Comparison of ENCODE assay signal across 17 cellular contexts in genomic region chr5:133370904-133371303, GRCh38.
DNase-seq lines count a peak whose midpoint lies in the region; ATAC-seq, FAIRE-seq and TF ChIP-seq lines count a peak whose summit lies in the region.
"Had no signal": no experiment of that assay in that cellular context is flagged by ENCODE, and none has a peak within 500 bp of the region (broad histone marks: within the 10 kb centered on the region; RNA-seq: fewer than 3 reads in every experiment).

No MANE protein-coding gene starts in this region.

- no peak overlapping the region for H2BK20ac ChIP-seq in H1 (ENCODE audit: low read length)

- H3K9me3 ChIP-seq in right atrium auricular region, result no peaks in the 10 kb centered on the region
- H3K9me3 ChIP-seq in H1 (ENCODE audit: insufficient read depth in 2 of 2, low read depth in 1 of 2, low read length in 1 of 2), result no peaks in the 10 kb centered on the region
- H3K9me3 ChIP-seq: Peyer's patch had no signal

- H3K14ac ChIP-seq in H1 (ENCODE audit: insufficient read length), result no peak overlapping the region

- H3K4me1 ChIP-seq in right atrium auricular region (peaks cover 0 to 14% of the 10 kb centered on the region in 2 donors), H1 (replicated peaks in 1 of 4; ENCODE audit: control insufficient read depth in 3 of 4, insufficient read depth in 4 of 4, low read length in 3 of 4) (peaks cover 0 to 7% (median 4%) of the 10 kb centered on the region in 4 experiments; a peak in 5 of 7 replicates)
- H3K4me1 ChIP-seq: Peyer's patch had no signal

- H3K27me3 Mint-ChIP-seq in activated T-cell treated with anti-CD3 and anti-CD28 coated beads, Interleukin-2, amount 50 U/mL, for 4 hours (ENCODE audit: low read depth), result peaks cover 12% of the 10 kb centered on the region

- H3K9me3 Mint-ChIP-seq in activated T-cell treated with anti-CD3 and anti-CD28 coated beads, Interleukin-2, amount 50 U/mL, for 4 hours, result no peaks in the 10 kb centered on the region

- POLR2A ChIA-PET in H1 (lab: Charles Lee; ENCODE audit: partially characterized antibody), result no interaction called here

- CTCF ChIA-PET in H1 (lab: Charles Lee; ENCODE audit: partially characterized antibody), result interaction anchor here (0.9 to 1.7 kb wide), 4 partner anchors 16 to 123 kb away, joined by 3 to 4 read pairs (median 4); no protein-coding TSS in a partner anchor

- H3K27me3 ChIP-seq in right atrium auricular region (no peaks in the 10 kb centered on the region), H1 (replicated peaks in 1 of 4; ENCODE audit: control insufficient read depth in 3 of 4, extremely low read depth in 1 of 4, insufficient read depth in 3 of 4, low read length in 3 of 4) (no peaks in the 10 kb centered on the region; a peak in 4 of 7 replicates)
- H3K27me3 ChIP-seq: Peyer's patch had no signal

- no peak overlapping the region for H3K4me3 Mint-ChIP-seq in activated T-cell treated with anti-CD3 and anti-CD28 coated beads, Interleukin-2, amount 50 U/mL, for 4 hours
- H3K4me3 Mint-ChIP-seq: CD4-positive, alpha-beta T cell had no signal

- TF ChIP-seq POLR2A in H1 (IDR thresholded peaks at IDR 0.05; ENCODE audit: control extremely low read depth in 1 of 2, low read depth in 2 of 2, low read length in 2 of 2), result no peak

- intact Hi-C loops in left cardiac atrium (cut with DNase I), result no loop called here

- ATAC-seq in left cardiac atrium, result no peak
- ATAC-seq in activated T-cell treated with anti-CD3 and anti-CD28 coated beads, Interleukin-2, amount 50 U/mL, for 4 hours, result no peak
- ATAC-seq: K562 had no signal

- peak; percentile 44 for DNase-seq in right atrium auricular region (ENCODE audit: low spot score)
- no peak for DNase-seq in left cardiac atrium
- no peak for DNase-seq in H1 (ENCODE audit: low read depth in 1 of 2, low spot score in 2 of 2)
- peak; percentile 81 for DNase-seq in mesenteric fat pad (ENCODE audit: low spot score)
- no peak for DNase-seq in SIG-M5 (lab: John Stamatoyannopoulos, UW)
- DNase-seq in T1000 (lab: John Stamatoyannopoulos, UW), result no peak
- DNase-seq in activated T-cell treated with anti-CD3 and anti-CD28 coated beads, Interleukin-2, amount 50 U/mL, for 4 hours, result no peak
- DNase-seq: AML-193; CD4-positive, alpha-beta T cell; NCI-H446 treated with DMSO at 0.1 percent for 48 hours; NCI-H774; Peyer's patch; SHP77 treated with DMSO at 0.1 percent for 48 hours had no signal

- H2AK5ac ChIP-seq in H1 (ENCODE audit: low read depth, low read length), result no peak overlapping the region

- H3K4ac ChIP-seq in H1 (replicated peaks; ENCODE audit: insufficient read length, low read depth, low read length), result no peak overlapping the region

- no peaks in the 10 kb centered on the region for H3K36me3 Mint-ChIP-seq in activated T-cell treated with anti-CD3 and anti-CD28 coated beads, Interleukin-2, amount 50 U/mL, for 4 hours (ENCODE audit: insufficient read depth)

- no peak overlapping the region for H2AFZ ChIP-seq in H1 (ENCODE audit: low read length)

- H3K36me3 ChIP-seq in right atrium auricular region (no peaks in the 10 kb centered on the region), H1 (ENCODE audit: control insufficient read depth in 2 of 4, insufficient read depth in 4 of 4, low read length in 3 of 4) (no peaks in the 10 kb centered on the region)
- H3K36me3 ChIP-seq: Peyer's patch had no signal

- H3K23me2 ChIP-seq in H1 (ENCODE audit: low read depth, low read length), result no peaks in the 10 kb centered on the region

- FAIRE-seq in H1 (lab: Jason Lieb, UNC), result no peak
- FAIRE-seq: G401.6, GM12891, K562 had no signal

- no peak overlapping the region for H4K5ac ChIP-seq in H1 (ENCODE audit: insufficient read length, low read depth, low read length)

- H2BK15ac ChIP-seq in H1 (ENCODE audit: low read length), result no peak overlapping the region

- H3K4me3 ChIP-seq in right atrium auricular region, result no peak overlapping the region
- H3K4me3 ChIP-seq in H1 (ENCODE audit: extremely low read depth in 1 of 4, insufficient read depth in 2 of 4, low read depth in 3 of 4, low read length in 4 of 4), result no peak overlapping the region
- H3K4me3 ChIP-seq: K562, Peyer's patch had no signal

- no peaks in the 10 kb centered on the region for H4K20me1 ChIP-seq in H1 (replicated peaks in 1 of 2; ENCODE audit: control insufficient read depth in 1 of 2, insufficient read depth in 2 of 2, low read length in 2 of 2)

- H4K8ac ChIP-seq in H1 (ENCODE audit: extremely low read depth, insufficient read depth, low read length), result no peak overlapping the region

- no peak overlapping the region for H3K4me2 ChIP-seq in H1 (ENCODE audit: insufficient read depth in 1 of 2, low read depth in 2 of 2, low read length in 2 of 2)

- no peak overlapping the region for H2BK5ac ChIP-seq in H1 (ENCODE audit: low read depth, low read length)

- no peak overlapping the region for H4K91ac ChIP-seq in H1 (replicated peaks; ENCODE audit: insufficient read length, low read length)

- no peak overlapping the region for H3K23ac ChIP-seq in H1 (ENCODE audit: insufficient read length)

- H3K27ac ChIP-seq in right atrium auricular region, result no peak overlapping the region
- H3K27ac ChIP-seq in H1 (ENCODE audit: low read depth, low read length), result no peak overlapping the region
- H3K27ac ChIP-seq: HL-60, Peyer's patch had no signal

- TF ChIP-seq EP300 in H1 (IDR thresholded peaks at IDR 0.05; ENCODE audit: borderline replicate concordance in 1 of 2, low read depth in 2 of 2, low read length in 2 of 2), result no peak

- H3K56ac ChIP-seq in H1 (replicated peaks; ENCODE audit: insufficient read length, low read depth, low read length), result no peak overlapping the region

- no peaks in the 10 kb centered on the region for H3K4me1 Mint-ChIP-seq in activated T-cell treated with anti-CD3 and anti-CD28 coated beads, Interleukin-2, amount 50 U/mL, for 4 hours (ENCODE audit: low read depth)

- no peak overlapping the region for H2BK120ac ChIP-seq in H1 (replicated peaks; ENCODE audit: low read depth, low read length)

- H3K79me2 ChIP-seq in H1 (ENCODE audit: control insufficient read depth in 1 of 2, insufficient read depth in 2 of 2, low read length in 2 of 2), result no peaks in the 10 kb centered on the region

- 0 out of 2 replicates have a peak overlapping the region, but pooled peaks have one; percentile 35 for H2BK12ac ChIP-seq in H1 (ENCODE audit: low read depth, low read length)

- TF ChIP-seq RAD21 in H1 (IDR thresholded peaks at IDR 0.05 in 1 of 2, conservative IDR thresholded peaks at IDR 0.05 in 1 of 2; ENCODE audit: low read depth in 2 of 2, low read length in 2 of 2), result no peak

- TF ChIP-seq CTCF in right atrium auricular region (IDR thresholded peaks at IDR 0.05) (no peak), H1 (IDR thresholded peaks at IDR 0.05; ENCODE audit: control extremely low read depth in 1 of 3, insufficient read depth in 1 of 3, low read depth in 1 of 3, low read length in 3 of 3) (no peak)

- no peak overlapping the region; the same call in 1 of the 2 replicates for H3K18ac ChIP-seq in H1 (ENCODE audit: extremely low read depth, low read length)

- no peaks in the 10 kb centered on the region for H3K79me1 ChIP-seq in H1 (ENCODE audit: low read depth, low read length)

- WGBS in H1 (ENCODE audit: extremely low coverage in 1 of 2, insufficient coverage in 1 of 2, insufficient read length in 1 of 2, insufficient replicate concordance in 2 of 2, low coverage in 1 of 2, low lambda C conversion rate in 2 of 2, missing lambda C conversion rate in 1 of 2), 2 experiments, result 90% methylated on average over 7 of the region's 7 CpGs; no CpG with 5 or more reads in 1 of the 2 experiments

- H3K9ac ChIP-seq in H1 (replicated peaks in 1 of 4; ENCODE audit: extremely low read depth in 1 of 4, low read depth in 3 of 4, low read length in 3 of 4), result no peak overlapping the region

TF ChIP-seq in H1, 55 proteins besides CTCF, POLR2A, EP300 and RAD21:
- no peak for TF ChIP-seq SIX5 (IDR thresholded peaks at IDR 0.05; ENCODE audit: low read depth, low read length)
- no peak for TF ChIP-seq KDM4A (IDR thresholded peaks at IDR 0.05; ENCODE audit: low read depth, low read length, severe bottlenecking)
- TF ChIP-seq SP1 (IDR thresholded peaks at IDR 0.05; ENCODE audit: low read depth, low read length), result no peak
- no peak for TF ChIP-seq SRF (IDR thresholded peaks at IDR 0.05; ENCODE audit: low read depth, low read length)
- TF ChIP-seq PHF8 (conservative IDR thresholded peaks at IDR 0.05; ENCODE audit: low read depth, low read length), result no peak
- no peak for TF ChIP-seq KDM5A (IDR thresholded peaks at IDR 0.05; ENCODE audit: low read length)
- no peak for TF ChIP-seq MAFK (IDR thresholded peaks at IDR 0.05; ENCODE audit: low read depth, low read length)
- TF ChIP-seq USF2 (IDR thresholded peaks at IDR 0.05; ENCODE audit: low read length), result no peak

Comparison
In these comparisons a context has a peak if more than half of its experiments do, and no peak if none do; other contexts are left out.
1. DNase-seq: peak in right atrium auricular region (single experiment) and mesenteric fat pad (single experiment); none in left cardiac atrium (single experiment), H1 (0 of 2), SIG-M5 (single experiment), T1000 (single experiment) and activated T-cell treated with anti-CD3 and anti-CD28 coated beads, Interleukin-2, amount 50 U/mL, for 4 hours (single experiment).